In the genomic region with DNA sequence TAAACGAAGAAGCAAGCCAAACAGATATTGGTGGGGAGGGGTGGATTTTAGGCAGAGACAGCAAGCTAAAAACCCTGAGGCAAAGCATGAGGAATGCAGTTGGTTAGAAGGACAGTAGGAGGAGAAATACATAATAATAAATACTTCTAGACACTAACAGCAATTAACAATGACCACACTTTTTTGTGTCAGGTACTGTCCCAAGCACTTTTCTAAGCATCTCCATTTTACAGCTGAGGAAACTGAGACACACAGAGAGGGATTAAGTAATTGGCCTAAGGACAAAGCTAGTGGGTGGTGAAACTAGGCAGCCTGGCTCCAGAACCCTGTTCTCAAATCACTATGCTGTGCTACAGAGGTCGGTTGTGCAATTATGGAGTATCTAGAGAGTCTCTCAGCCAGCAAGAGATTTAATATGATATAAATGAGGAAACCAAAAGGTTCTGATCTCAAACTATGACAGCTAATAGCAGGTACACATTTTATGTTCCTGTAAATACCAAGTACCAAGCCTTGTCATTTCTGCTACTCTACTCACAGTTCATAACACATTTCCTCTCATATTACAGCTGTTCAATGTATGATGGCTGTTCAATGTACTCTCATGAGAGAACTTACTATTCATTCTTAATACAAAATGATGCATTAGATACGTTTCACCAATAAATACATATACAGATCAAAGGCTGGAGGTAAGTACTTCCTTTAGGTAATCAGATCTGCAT, we compare ENCODE assay signal across 12 cellular contexts. TPM values are rescaled to one million over a fixed set of nuclear protein-coding genes. Genes with fewer than 3 reads are reported as not detected.
A peak's percentile ranks its signal among the peaks of the same experiment; 100 is the strongest.
DNase-seq lines count a peak whose midpoint lies in the region; ATAC-seq and TF ChIP-seq lines count a peak whose summit lies in the region.
"Had no signal": no experiment of that assay in that cellular context is flagged by ENCODE, and none has a peak within 500 bp of the region (broad histone marks: within the 10 kb centered on the region; RNA-seq: fewer than 3 reads in every experiment).

No MANE protein-coding gene starts in this region.

- H3K9me3 Mint-ChIP-seq in CD8-positive, alpha-beta T cell, result no peaks in the 10 kb centered on the region
- H3K9me3 Mint-ChIP-seq in osteocyte (ENCODE audit: unreplicated experiment), result no peaks in the 10 kb centered on the region

- peaks cover 94% of the 10 kb centered on the region for H3K79me2 ChIP-seq in Loucy (ENCODE audit: insufficient read depth, low read length)

- H3K4me3 Mint-ChIP-seq in CD8-positive, alpha-beta T cell, result no peak overlapping the region
- no peak overlapping the region for H3K4me3 Mint-ChIP-seq in osteocyte (ENCODE audit: unreplicated experiment)

- H3K27ac Mint-ChIP-seq in CD8-positive, alpha-beta T cell, result peak overlapping the region; percentile 34
- H3K27ac Mint-ChIP-seq in osteocyte (ENCODE audit: unreplicated experiment), result peak overlapping the region; percentile 39

- H4K20me1 ChIP-seq in Loucy (ENCODE audit: insufficient read depth, low read length, poor library complexity, severe bottlenecking), result peaks cover 41% of the 10 kb centered on the region

- peaks cover 70% of the 10 kb centered on the region for H3K4me1 Mint-ChIP-seq in CD8-positive, alpha-beta T cell (ENCODE audit: low read depth)
- peaks cover 74% of the 10 kb centered on the region for H3K4me1 Mint-ChIP-seq in osteocyte (ENCODE audit: unreplicated experiment)

- H2AFZ ChIP-seq in Loucy (ENCODE audit: low read length), result no peak overlapping the region

- no peak for DNase-seq in CD8-positive, alpha-beta T cell
- DNase-seq in dedifferentiated amniotic fluid mesenchymal stem cell (ENCODE audit: extremely low spot score) (peak; percentile 48), osteocyte (ENCODE audit: extremely low spot score, unreplicated experiment) (no peak), KG1 (lab: John Stamatoyannopoulos, UW) (no peak), NCI-H187 (lab: John Stamatoyannopoulos, UW) (no peak), HK-2 (ENCODE audit: unreplicated experiment) (no peak), posterior vena cava (ENCODE audit: low spot score) (no peak)
- DNase-seq: DMS79; NCI-H446; stimulated activated CD4-positive, alpha-beta T cell treated with anti-CD3 and anti-CD28 coated beads, Interleukin-2, amount 100 ng/mL, for 24 hours had no signal

- peak overlapping the region; percentile 6 for H3K9ac ChIP-seq in Loucy (ENCODE audit: low read depth, low read length, poor library complexity, severe bottlenecking)

- H3K27ac ChIP-seq in CD8-positive, alpha-beta T cell (ENCODE audit: low read depth, low read length), result no peak overlapping the region

- H3K4me3 ChIP-seq in CD8-positive, alpha-beta T cell (ENCODE audit: low read depth, low read length), result no peak overlapping the region
- peak overlapping the region; percentile 98 for H3K4me3 ChIP-seq in Loucy (ENCODE audit: low read length, poor library complexity, severe bottlenecking)
- H3K4me3 ChIP-seq: tibial nerve had no signal

- POLR2A ChIA-PET in CD8-positive, alpha-beta T cell (lab: Charles Lee), result no interaction called here

- no peaks in the 10 kb centered on the region for H3K36me3 Mint-ChIP-seq in CD8-positive, alpha-beta T cell
- peaks cover 2% of the 10 kb centered on the region for H3K36me3 Mint-ChIP-seq in osteocyte (ENCODE audit: unreplicated experiment)

- H3K4me2 ChIP-seq in Loucy (ENCODE audit: low read depth, low read length, poor library complexity, severe bottlenecking), result peak overlapping the region; percentile 83

- intact Hi-C loops in CD8-positive, alpha-beta T cell (cut with DNase I, micrococcal nuclease), result no loop called here
- intact Hi-C loops in posterior vena cava (cut with DNase I), result no loop called here

- H3K36me3 ChIP-seq in CD8-positive, alpha-beta T cell (ENCODE audit: insufficient read depth, low read length), result no peaks in the 10 kb centered on the region
- no peaks in the 10 kb centered on the region for H3K36me3 ChIP-seq in Loucy (ENCODE audit: insufficient read depth, low read length)
- H3K36me3 ChIP-seq: tibial nerve had no signal

- TF ChIP-seq CTCF in CD8-positive, alpha-beta T cell (IDR thresholded peaks at IDR 0.05), result no peak
- no peak for TF ChIP-seq CTCF in Loucy (conservative IDR thresholded peaks at IDR 0.05; ENCODE audit: low read length)
- no peak for TF ChIP-seq CTCF in osteocyte (IDR thresholded peaks at IDR 0.05)

- no peaks in the 10 kb centered on the region for H3K9me2 ChIP-seq in Loucy (replicated peaks; ENCODE audit: low read depth, low read length)

- no peaks in the 10 kb centered on the region for H3K9me3 ChIP-seq in CD8-positive, alpha-beta T cell (ENCODE audit: low read length)
- H3K9me3 ChIP-seq in Loucy (ENCODE audit: insufficient read depth, low read depth, low read length), result no peaks in the 10 kb centered on the region
- H3K9me3 ChIP-seq: tibial nerve had no signal

- CTCF ChIA-PET in CD8-positive, alpha-beta T cell (lab: Charles Lee), result no interaction called here

- no peaks in the 10 kb centered on the region for H3F3A ChIP-seq in Loucy (ENCODE audit: low read depth)

- H3K27me3 ChIP-seq in CD8-positive, alpha-beta T cell (ENCODE audit: insufficient read depth, low read length), result no peaks in the 10 kb centered on the region
- no peaks in the 10 kb centered on the region for H3K27me3 ChIP-seq in Loucy (ENCODE audit: insufficient read depth, low read length, poor library complexity, severe bottlenecking)
- H3K27me3 ChIP-seq: tibial nerve had no signal

- H3K27me3 Mint-ChIP-seq in CD8-positive, alpha-beta T cell (ENCODE audit: low read depth), result no peaks in the 10 kb centered on the region
- no peaks in the 10 kb centered on the region for H3K27me3 Mint-ChIP-seq in osteocyte (ENCODE audit: unreplicated experiment)

- ATAC-seq in CD8-positive, alpha-beta T cell, result no peak

- H3K4me1 ChIP-seq in CD8-positive, alpha-beta T cell (ENCODE audit: insufficient read depth, low read length), result peaks cover 28% of the 10 kb centered on the region
- peaks cover 68% of the 10 kb centered on the region for H3K4me1 ChIP-seq in Loucy (ENCODE audit: insufficient read depth, low read length, poor library complexity, severe bottlenecking)

RNA-seq across cellular contexts. Expression of gene MAP4K3, which starts 5.3 kb away (rescaled TPM):
- 10 to 100 TPM; 15.0 to 19.8 TPM for total RNA-seq in CD8-positive, alpha-beta T cell
- total RNA-seq in osteocyte, result 35.0 and 47.9 TPM in 2 replicates
- 10 to 100 TPM; 24.7 to 47.4 TPM for total RNA-seq in posterior vena cava
